In genomic region chr22:49852898-49853894, GRCh38 we compare ENCODE assay signal across 1 cellular context.
TF ChIP-seq lines count a peak whose summit lies in the region.

Gene ZBED4, plus strand, starts transcription at chr22:49853844. Its CDS starts 29,819 bp downstream, at chr22:49883663.

TF ChIP-seq in GM12878, 131 proteins besides CTCF, POLR2A, EP300 and RAD21 (continued from another document and continues in another):
- TF ChIP-seq NFYA (IDR thresholded peaks at IDR 0.05; ENCODE audit: borderline replicate concordance, low read depth, low read length) (no peak), TAF1 (IDR thresholded peaks at IDR 0.05; ENCODE audit: borderline replicate concordance, low read depth, low read length) (peak; percentile 24; the same call in 1 of the 2 replicates), HDAC6 (IDR thresholded peaks at IDR 0.05; ENCODE audit: unreplicated experiment) (no peak), CUX1 (IDR thresholded peaks at IDR 0.05; ENCODE audit: insufficient replicate concordance, low read depth, low read length) (no peak), SUPT20H (IDR thresholded peaks at IDR 0.05; ENCODE audit: borderline replicate concordance, control insufficient read depth, low read depth, low read length) (no peak), MTA2 (IDR thresholded peaks at IDR 0.05; ENCODE audit: low read depth) (0 out of 2 replicates have a peak, but pooled peaks have one; percentile 7), POU2F2 (IDR thresholded peaks at IDR 0.05; ENCODE audit: borderline replicate concordance, low read depth, low read length) (peak; percentile 41; the same call in 1 of the 3 replicates), MEF2B (IDR thresholded peaks at IDR 0.05; ENCODE audit: partially characterized antibody, poor library complexity, severe bottlenecking) (peak; percentile 39), TCF12 (IDR thresholded peaks at IDR 0.05; ENCODE audit: low read depth, low read length) (no peak), IRF3 (IDR thresholded peaks at IDR 0.05) (no peak), SUZ12 (IDR thresholded peaks at IDR 0.05; ENCODE audit: unreplicated experiment) (no peak), CREM (IDR thresholded peaks at IDR 0.05; ENCODE audit: low read depth) (0 out of 2 replicates have a peak, but pooled peaks have one; percentile 14), RFX5 (IDR thresholded peaks at IDR 0.05; ENCODE audit: low read depth, low read length) (no peak), RELA (IDR thresholded peaks at IDR 0.05; ENCODE audit: borderline replicate concordance, partially characterized antibody) (no peak), POLR2AphosphoS5 (IDR thresholded peaks at IDR 0.05; ENCODE audit: low read length) (0 out of 2 replicates have a peak, but pooled peaks have one; percentile 31), TCF7 (IDR thresholded peaks at IDR 0.05; ENCODE audit: borderline replicate concordance) (no peak), RELB (IDR thresholded peaks at IDR 0.05; ENCODE audit: low read depth) (peak; percentile 28; the same call in 1 of the 2 replicates), IKZF1 (conservative IDR thresholded peaks at IDR 0.05) (peak; percentile 90), EGR1 (IDR thresholded peaks at IDR 0.05; ENCODE audit: borderline replicate concordance in 1 of 2, low read depth in 2 of 2, low read length in 2 of 2) (peak in 1 of 2 experiments; percentile 79; a peak in 2 of 3 replicates), ZNF384 (IDR thresholded peaks at IDR 0.05; ENCODE audit: borderline replicate concordance, low read depth, low read length) (no peak), SIN3A (IDR thresholded peaks at IDR 0.05; ENCODE audit: low read depth, low read length) (peak; percentile 28; the same call in 1 of the 2 replicates), MYB (IDR thresholded peaks at IDR 0.05; ENCODE audit: borderline replicate concordance, low read depth, low read length) (peak; percentile 94), ZNF592 (IDR thresholded peaks at IDR 0.05) (no peak), RBBP5 (conservative IDR thresholded peaks at IDR 0.05) (no peak), RUNX3 (IDR thresholded peaks at IDR 0.05; ENCODE audit: low read length) (peak; percentile 60), NKRF (conservative IDR thresholded peaks at IDR 0.05) (peak; percentile 62; the same call in 1 of the 2 replicates), MXI1 (IDR thresholded peaks at IDR 0.05; ENCODE audit: low read depth, low read length) (peak; percentile 79), FOS (IDR thresholded peaks at IDR 0.05; ENCODE audit: borderline replicate concordance, extremely low read depth, insufficient read length) (no peak), SMARCA5 (IDR thresholded peaks at IDR 0.05) (peak; percentile 57; the same call in 1 of the 2 replicates), ATF3 (IDR thresholded peaks at IDR 0.05; ENCODE audit: borderline replicate concordance, extremely low read depth, low read depth, low read length) (no peak), CHD4 (IDR thresholded peaks at IDR 0.05) (no peak), ZZZ3 (IDR thresholded peaks at IDR 0.05; ENCODE audit: control insufficient read depth, insufficient read length, low read depth) (no peak), ZBTB4 (CRISPR knock-in tag; IDR thresholded peaks at IDR 0.05) (no peak), PKNOX1 (IDR thresholded peaks at IDR 0.05) (no peak), SMAD1 (IDR thresholded peaks at IDR 0.05; ENCODE audit: low read depth, partially characterized antibody) (no peak), STAT3 (IDR thresholded peaks at IDR 0.05; ENCODE audit: low read depth, low read length) (no peak), MEF2A (IDR thresholded peaks at IDR 0.05; ENCODE audit: insufficient read depth, low read depth, low read length) (no peak)
